ENCODE assay signal across 8 cellular contexts in the genomic region with DNA sequence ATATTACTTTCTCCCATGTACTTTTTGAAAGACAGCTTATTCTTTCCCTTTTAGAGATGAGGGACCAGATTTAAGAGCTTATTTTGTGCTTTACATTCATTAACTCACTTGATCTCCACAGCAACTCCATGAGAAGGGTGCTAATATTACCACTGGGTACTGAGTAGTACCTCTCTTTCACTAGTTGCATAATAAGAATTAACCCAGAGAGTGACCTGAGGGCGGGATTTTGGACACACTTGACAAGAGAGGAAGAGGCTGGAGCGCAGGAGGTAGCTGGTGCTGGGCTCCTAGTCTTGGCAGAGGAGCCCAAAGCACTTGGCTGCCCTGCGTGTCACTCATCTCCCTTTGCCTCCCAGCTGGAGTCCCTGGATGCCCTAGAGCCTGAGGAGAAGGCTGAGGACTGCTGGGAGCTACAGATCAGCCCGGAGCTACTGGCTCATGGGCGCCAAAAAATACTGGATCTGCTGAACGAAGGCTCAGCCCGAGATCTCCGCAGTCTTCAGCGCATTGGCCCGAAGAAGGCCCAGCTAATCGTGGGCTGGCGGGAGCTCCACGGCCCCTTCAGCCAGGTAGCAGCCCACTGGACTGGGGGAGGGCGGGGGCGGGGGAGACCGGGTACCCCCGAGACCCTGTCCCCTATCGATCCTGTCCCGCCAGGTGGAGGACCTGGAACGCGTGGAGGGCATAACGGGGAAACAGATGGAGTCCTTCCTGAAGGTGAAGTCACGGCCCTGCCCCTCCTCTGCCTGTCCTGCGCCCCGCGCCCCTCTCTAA. TPM values are rescaled to one million over a fixed set of nuclear protein-coding genes. Genes with fewer than 3 reads are reported as not detected.
DNase-seq lines count a peak whose midpoint lies in the region; ATAC-seq and TF ChIP-seq lines count a peak whose summit lies in the region.

No MANE protein-coding gene starts in this region.

- ATAC-seq in activated naive CD8-positive, alpha-beta T cell treated with anti-CD3 and anti-CD28 coated beads, Interleukin-2, amount 10 ng/mL, durations not matched to agents 7 days and 5 days (ENCODE audit: low read depth) = no peak

- TF ChIP-seq CTCF in smooth muscle cell (IDR thresholded peaks at IDR 0.05; ENCODE audit: borderline replicate concordance, insufficient read depth, poor library complexity, severe bottlenecking) = no peak

- H3K9me3 Mint-ChIP-seq in T-helper 2 cell treated with Interferon-gamma antibody and Interleukin-4, amounts not matched to agents 5 μg/mL and 100 μg/mL, for 36 hours = no peaks in the 10 kb centered on the region
- no peaks in the 10 kb centered on the region for H3K9me3 Mint-ChIP-seq in activated naive CD8-positive, alpha-beta T cell treated with anti-CD3 and anti-CD28 coated beads, Interleukin-2, amount 10 ng/mL, durations not matched to agents 7 days and 5 days

- no peak for DNase-seq in T-helper 2 cell treated with Interferon-gamma antibody and Interleukin-4, amounts not matched to agents 5 μg/mL and 100 μg/mL, for 36 hours (ENCODE audit: low spot score)
- DNase-seq in T-helper 2 cell (no peak), NCI-H2029 (lab: John Stamatoyannopoulos, UW) (peak; percentile 60), smooth muscle cell (lab: John Stamatoyannopoulos, UW; ENCODE audit: unreplicated experiment) (no peak), AG20443 (ENCODE audit: low spot score) (no peak)
- no peak for DNase-seq in activated naive CD8-positive, alpha-beta T cell treated with anti-CD3 and anti-CD28 coated beads, Interleukin-2, amount 10 ng/mL, durations not matched to agents 7 days and 5 days
- DNase-seq in stimulated activated CD8-positive, alpha-beta memory T cell treated with anti-CD3 and anti-CD28 coated beads, Interleukin-4, amount 100 ng/mL, for 48 hours = no peak

- H3K27me3 Mint-ChIP-seq in T-helper 2 cell treated with Interferon-gamma antibody and Interleukin-4, amounts not matched to agents 5 μg/mL and 100 μg/mL, for 36 hours (ENCODE audit: low read depth) = no peaks in the 10 kb centered on the region
- H3K27me3 Mint-ChIP-seq in activated naive CD8-positive, alpha-beta T cell treated with anti-CD3 and anti-CD28 coated beads, Interleukin-2, amount 10 ng/mL, durations not matched to agents 7 days and 5 days = no peaks in the 10 kb centered on the region

- H3K79me2 ChIP-seq in smooth muscle cell (ENCODE audit: low read depth) = peaks cover 16% of the 10 kb centered on the region

- peak overlapping the region; percentile 100 for H3K4me3 Mint-ChIP-seq in T-helper 2 cell treated with Interferon-gamma antibody and Interleukin-4, amounts not matched to agents 5 μg/mL and 100 μg/mL, for 36 hours
- peak overlapping the region; percentile 100 for H3K4me3 Mint-ChIP-seq in activated naive CD8-positive, alpha-beta T cell treated with anti-CD3 and anti-CD28 coated beads, Interleukin-2, amount 10 ng/mL, durations not matched to agents 7 days and 5 days

- no peaks in the 10 kb centered on the region for H3K36me3 ChIP-seq in smooth muscle cell (ENCODE audit: low read depth)

- peaks cover 23% of the 10 kb centered on the region for H3F3A ChIP-seq in smooth muscle cell (ENCODE audit: low read depth)

- peak overlapping the region; percentile 80 for H3K27ac ChIP-seq in smooth muscle cell (ENCODE audit: low read depth)

- H3K4me2 ChIP-seq in smooth muscle cell = peak overlapping the region; percentile 86

- POLR2A ChIA-PET in activated naive CD8-positive, alpha-beta T cell treated with anti-CD3 and anti-CD28 coated beads, Interleukin-2, amount 10 ng/mL, durations not matched to agents 7 days and 5 days (lab: Charles Lee) = interaction anchor here (0.6 to 8.7 kb wide), 14 partner anchors 8 to 166 kb away, joined by 3 to 165 read pairs (median 4); a partner anchor contains a TSS

- WGBS in smooth muscle cell (ENCODE audit: low lambda C conversion rate) = 31% methylated on average over 26 of the region's 26 CpGs

- peak overlapping the region; percentile 40 for H2AFZ ChIP-seq in smooth muscle cell (ENCODE audit: low read depth)

- H4K20me1 ChIP-seq in smooth muscle cell (ENCODE audit: low read depth) = peaks cover 17% of the 10 kb centered on the region

- peaks cover 22% of the 10 kb centered on the region for H3K4me1 ChIP-seq in smooth muscle cell (ENCODE audit: low read depth)

- H3K27me3 ChIP-seq in smooth muscle cell (ENCODE audit: low read depth) = no peaks in the 10 kb centered on the region

- H3K4me3 ChIP-seq in iPS-11a (ENCODE audit: low read depth, low read length) (peak overlapping the region; percentile 60), smooth muscle cell (peak overlapping the region; percentile 73)

- H3K9ac ChIP-seq in smooth muscle cell (ENCODE audit: low read depth) = peak overlapping the region; percentile 82

- peaks cover 20% of the 10 kb centered on the region for H3K4me1 Mint-ChIP-seq in T-helper 2 cell treated with Interferon-gamma antibody and Interleukin-4, amounts not matched to agents 5 μg/mL and 100 μg/mL, for 36 hours (ENCODE audit: low read depth)
- H3K4me1 Mint-ChIP-seq in activated naive CD8-positive, alpha-beta T cell treated with anti-CD3 and anti-CD28 coated beads, Interleukin-2, amount 10 ng/mL, durations not matched to agents 7 days and 5 days = peaks cover 24% of the 10 kb centered on the region

- no peaks in the 10 kb centered on the region for H3K9me3 ChIP-seq in smooth muscle cell (replicated peaks; ENCODE audit: low read depth)

- peak overlapping the region; percentile 100 for H3K27ac Mint-ChIP-seq in T-helper 2 cell treated with Interferon-gamma antibody and Interleukin-4, amounts not matched to agents 5 μg/mL and 100 μg/mL, for 36 hours
- H3K27ac Mint-ChIP-seq in activated naive CD8-positive, alpha-beta T cell treated with anti-CD3 and anti-CD28 coated beads, Interleukin-2, amount 10 ng/mL, durations not matched to agents 7 days and 5 days = peak overlapping the region; percentile 96

- peaks cover 61% of the 10 kb centered on the region for H3K36me3 Mint-ChIP-seq in T-helper 2 cell treated with Interferon-gamma antibody and Interleukin-4, amounts not matched to agents 5 μg/mL and 100 μg/mL, for 36 hours (ENCODE audit: low read depth)
- H3K36me3 Mint-ChIP-seq in activated naive CD8-positive, alpha-beta T cell treated with anti-CD3 and anti-CD28 coated beads, Interleukin-2, amount 10 ng/mL, durations not matched to agents 7 days and 5 days = peaks cover 42% of the 10 kb centered on the region

RNA-seq across cellular contexts. Expression of a gene that starts 1.7 kb away (rescaled TPM):
- 100 to 1,000 TPM; 395 to 418 TPM for total RNA-seq in activated naive CD8-positive, alpha-beta T cell treated with anti-CD3 and anti-CD28 coated beads, Interleukin-2, amount 10 ng/mL, durations not matched to agents 7 days and 5 days
- 77.2 and 104 TPM in 2 replicates for total RNA-seq in smooth muscle cell
- polyA plus RNA-seq in smooth muscle cell = 215 and 229 TPM in 2 replicates

RNA-seq across cellular contexts. Expression of a gene that starts 7.3 kb away (rescaled TPM):
- total RNA-seq in activated naive CD8-positive, alpha-beta T cell treated with anti-CD3 and anti-CD28 coated beads, Interleukin-2, amount 10 ng/mL, durations not matched to agents 7 days and 5 days = 1 to 10 TPM; 2.2 to 2.3 TPM
- total RNA-seq in smooth muscle cell = 12.2 and 25.9 TPM in 2 replicates
- polyA plus RNA-seq in smooth muscle cell = 12.2 and 20.1 TPM in 2 replicates

RNA-seq across cellular contexts. Expression of a gene that starts 11.3 kb away (rescaled TPM):
- 10 to 100 TPM; 29.8 to 34.3 TPM for total RNA-seq in activated naive CD8-positive, alpha-beta T cell treated with anti-CD3 and anti-CD28 coated beads, Interleukin-2, amount 10 ng/mL, durations not matched to agents 7 days and 5 days
- total RNA-seq in smooth muscle cell = 15.6 and 21.1 TPM in 2 replicates
- 34.5 and 44.8 TPM in 2 replicates for polyA plus RNA-seq in smooth muscle cell

RNA-seq across cellular contexts. Expression of a gene that starts 14.1 kb away (rescaled TPM):
- total RNA-seq in activated naive CD8-positive, alpha-beta T cell treated with anti-CD3 and anti-CD28 coated beads, Interleukin-2, amount 10 ng/mL, durations not matched to agents 7 days and 5 days = 100 to 1,000 TPM; 191 to 199 TPM
- 16.0 and 19.8 TPM in 2 replicates for total RNA-seq in smooth muscle cell
- polyA plus RNA-seq in smooth muscle cell = 33.5 and 35.7 TPM in 2 replicates

RNA-seq across cellular contexts. Expression of a gene that starts 15.6 kb away (rescaled TPM):
- total RNA-seq in activated naive CD8-positive, alpha-beta T cell treated with anti-CD3 and anti-CD28 coated beads, Interleukin-2, amount 10 ng/mL, durations not matched to agents 7 days and 5 days = 100 to 1,000 TPM; 130 to 136 TPM
- total RNA-seq in smooth muscle cell = 47.5 and 57.4 TPM in 2 replicates
- polyA plus RNA-seq in smooth muscle cell = 110 and 123 TPM in 2 replicates
